Comparison of ENCODE assay signal across 1 cellular context in the genomic region with DNA sequence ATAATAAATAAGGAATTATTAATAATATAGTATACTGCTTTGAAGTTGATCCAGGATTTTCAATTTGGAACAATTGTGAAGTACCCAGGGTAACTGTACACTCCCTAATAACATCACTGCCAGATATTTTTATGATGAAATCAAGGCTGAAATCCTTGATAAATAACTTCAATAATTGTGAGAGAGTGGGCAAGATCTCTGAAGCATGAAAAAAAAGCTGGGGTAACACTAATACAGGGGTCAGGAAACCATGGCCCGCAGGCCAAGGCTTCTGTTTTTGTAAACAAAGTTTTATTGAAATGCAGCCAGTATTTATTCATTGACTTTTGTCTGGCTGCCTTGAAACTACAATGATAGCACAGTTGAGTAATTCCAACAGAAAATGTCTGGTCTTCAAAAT.
TF ChIP-seq lines count a peak whose summit lies in the region.

No MANE protein-coding gene starts in this region.

TF ChIP-seq in HepG2, 621 proteins besides CTCF, POLR2A, EP300 and RAD21 (continued from another document):
- TF ChIP-seq ASH2L (IDR thresholded peaks at IDR 0.05; ENCODE audit: insufficient read length, low read depth, low read length) (no peak), ZMYM4 (CRISPR knock-in tag; IDR thresholded peaks at IDR 0.05) (no peak)
